ENCODE assay signal across 3 cellular contexts in genomic region chr1:11690132-11690668, GRCh38.
TF ChIP-seq lines count a peak whose summit lies in the region.

No MANE protein-coding gene starts in this region.

TF ChIP-seq in SK-N-SH, 30 proteins besides CTCF, POLR2A, EP300 and RAD21:
- no peak for TF ChIP-seq FOSL2 (IDR thresholded peaks at IDR 0.05; ENCODE audit: borderline replicate concordance, low read depth)
- TF ChIP-seq RFX5 (IDR thresholded peaks at IDR 0.05; ENCODE audit: low read length): no peak
- TF ChIP-seq NRF1 (IDR thresholded peaks at IDR 0.05; ENCODE audit: low read depth, low read length): no peak
- no peak for TF ChIP-seq IRF3 (IDR thresholded peaks at IDR 0.05; ENCODE audit: low read depth, low read length)
- TF ChIP-seq USF2 (IDR thresholded peaks at IDR 0.05; ENCODE audit: borderline replicate concordance, low read depth, low read length): no peak
- no peak for TF ChIP-seq MAX (IDR thresholded peaks at IDR 0.05; ENCODE audit: low read depth)
- no peak for TF ChIP-seq MEF2A (IDR thresholded peaks at IDR 0.05; ENCODE audit: borderline replicate concordance, low read depth)

TF ChIP-seq in SK-N-SH treated with all-trans-retinoic acid at 6 μM for 48 hours, 23 proteins besides CTCF, POLR2A, EP300 and RAD21:
- TF ChIP-seq ISL1 (CRISPR knock-in tag; IDR thresholded peaks at IDR 0.05) (no peak), ZC3H10 (CRISPR knock-in tag; IDR thresholded peaks at IDR 0.05) (no peak), ZFP30 (CRISPR knock-in tag; IDR thresholded peaks at IDR 0.05) (no peak), SNAI2 (CRISPR knock-in tag; IDR thresholded peaks at IDR 0.05) (no peak), POU6F1 (CRISPR knock-in tag; IDR thresholded peaks at IDR 0.05; ENCODE audit: borderline replicate concordance, low read depth) (no peak), ZNF8 (CRISPR knock-in tag; IDR thresholded peaks at IDR 0.05) (no peak), BACH2 (CRISPR knock-in tag; IDR thresholded peaks at IDR 0.05; ENCODE audit: borderline replicate concordance) (no peak), ZNF70 (CRISPR knock-in tag; IDR thresholded peaks at IDR 0.05) (no peak), ESRRG (CRISPR knock-in tag; IDR thresholded peaks at IDR 0.05) (no peak), RARB (CRISPR knock-in tag; IDR thresholded peaks at IDR 0.05) (no peak), OSR1 (CRISPR knock-in tag; IDR thresholded peaks at IDR 0.05) (no peak), TCF4 (CRISPR knock-in tag; IDR thresholded peaks at IDR 0.05; ENCODE audit: borderline replicate concordance) (no peak), CSRNP3 (CRISPR knock-in tag; IDR thresholded peaks at IDR 0.05) (no peak), TOX (CRISPR knock-in tag; IDR thresholded peaks at IDR 0.05; ENCODE audit: borderline replicate concordance) (no peak), GLIS3 (CRISPR knock-in tag; IDR thresholded peaks at IDR 0.05) (no peak), PPARA (CRISPR knock-in tag; IDR thresholded peaks at IDR 0.05; ENCODE audit: borderline replicate concordance) (no peak)

TF ChIP-seq in H1, 55 proteins besides CTCF, POLR2A, EP300 and RAD21:
- TF ChIP-seq NRF1 (IDR thresholded peaks at IDR 0.05; ENCODE audit: low read depth, low read length): no peak
- TF ChIP-seq TBP (IDR thresholded peaks at IDR 0.05; ENCODE audit: low read depth, low read length): no peak
- no peak for TF ChIP-seq EZH2 (IDR thresholded peaks at IDR 0.05; ENCODE audit: low read depth, low read length, severe bottlenecking)
- TF ChIP-seq SIN3A (conservative IDR thresholded peaks at IDR 0.05 in 1 of 2, IDR thresholded peaks at IDR 0.05 in 1 of 2; ENCODE audit: low read depth in 1 of 2, low read length in 2 of 2): no peak
- TF ChIP-seq ATF3 (IDR thresholded peaks at IDR 0.05; ENCODE audit: insufficient read depth, low read depth, low read length): no peak
- TF ChIP-seq SP4 (IDR thresholded peaks at IDR 0.05; ENCODE audit: low read length): no peak
- TF ChIP-seq BCL11A (IDR thresholded peaks at IDR 0.05; ENCODE audit: low read depth in 2 of 2, low read length in 2 of 2): no peak
- TF ChIP-seq MAFK (IDR thresholded peaks at IDR 0.05; ENCODE audit: low read depth, low read length): no peak
- peak; percentile 16 for TF ChIP-seq ASH2L (IDR thresholded peaks at IDR 0.05; ENCODE audit: low read length)
- TF ChIP-seq TCF12 (IDR thresholded peaks at IDR 0.05; ENCODE audit: low read depth, low read length): no peak
- peak; percentile 9; the same call in 1 of the 2 replicates for TF ChIP-seq PHF8 (conservative IDR thresholded peaks at IDR 0.05; ENCODE audit: low read depth, low read length)
- no peak for TF ChIP-seq KDM1A (IDR thresholded peaks at IDR 0.05; ENCODE audit: borderline replicate concordance, low read length)
